ENCODE assay signal across 8 cellular contexts in genomic region chr5:317086-317811, GRCh38. TPM values are rescaled to one million over a fixed set of nuclear protein-coding genes. Genes with fewer than 3 reads are reported as not detected.
A peak's percentile ranks its signal among the peaks of the same experiment; 100 is the strongest.
DNase-seq lines count a peak whose midpoint lies in the region; ATAC-seq, FAIRE-seq and TF ChIP-seq lines count a peak whose summit lies in the region.

No MANE protein-coding gene starts in this region.

- H3K9me3 ChIP-seq in K562 (replicated peaks; ENCODE audit: control insufficient read depth, insufficient read depth, low read depth, low read length) (no peaks in the 10 kb centered on the region), left lung (no peaks in the 10 kb centered on the region), stomach (no peaks in the 10 kb centered on the region)

- no peak overlapping the region for H2AFZ ChIP-seq in K562 (ENCODE audit: low read depth, low read length)

- H3K27me3 ChIP-seq in K562 (ENCODE audit: control insufficient read depth in 2 of 2, insufficient read depth in 2 of 2, low read length in 2 of 2) (peaks cover 0 to 6% of the 10 kb centered on the region in 2 experiments; a peak in 1 of 5 replicates), left lung (peaks cover 34 to 41% of the 10 kb centered on the region in 2 donors), stomach (peaks cover 9 to 42% (median 40%) of the 10 kb centered on the region in 3 donors)

- TF ChIP-seq POLR2A in K562 (conservative IDR thresholded peaks at IDR 0.05) = 0 out of 2 replicates have a peak, but pooled peaks have one; percentile 30
- no peak for TF ChIP-seq POLR2A in stomach (IDR thresholded peaks at IDR 0.05)

- no TSS peak for BruUV-seq in K562 (replicated peaks; lab: Mats Ljungman, UMichigan)

- peak overlapping the region in 1 of 2 experiments; percentile 41; a peak in 1 of 4 replicates for H3K9ac ChIP-seq in K562 (ENCODE audit: insufficient read depth in 1 of 2, low read depth in 2 of 2, low read length in 2 of 2)

- peaks cover 16% of the 10 kb centered on the region for H4K20me1 ChIP-seq in K562 (replicated peaks; ENCODE audit: control insufficient read depth, insufficient read depth, low read length)

- peaks cover 39% of the 10 kb centered on the region; the same call in 2 of the 3 replicates for H3K36me3 ChIP-seq in K562 (ENCODE audit: control insufficient read depth, insufficient read depth, low read length)
- H3K36me3 ChIP-seq in left lung = peaks cover 0 to 50% of the 10 kb centered on the region in 2 donors
- H3K36me3 ChIP-seq in stomach = peaks cover 10 to 52% (median 51%) of the 10 kb centered on the region in 4 donors

- H3K9me1 ChIP-seq in K562 (ENCODE audit: control insufficient read depth, insufficient read depth, low read length) = no peaks in the 10 kb centered on the region

- peak; percentile 72 to 86 for TF ChIP-seq RAD21 in K562 (CRISPR knock-in tag; conservative IDR thresholded peaks at IDR 0.05 in 1 of 2, IDR thresholded peaks at IDR 0.05 in 1 of 2)

- peak; percentile 68 for ATAC-seq in GM21390 (IDR thresholded peaks at IDR 0.05; ENCODE audit: unreplicated experiment)
- peak; percentile 51 for ATAC-seq in HG03558 (IDR thresholded peaks at IDR 0.05; ENCODE audit: extremely low read depth, unreplicated experiment)
- ATAC-seq in K562 = peak; percentile 94
- peak; percentile 45 for ATAC-seq in left lung

- CTCF ChIA-PET in K562 (lab: Yijun Ruan, JAX; ENCODE audit: low intra/inter-chr PET ratio) = no interaction called here

- H3K4me2 ChIP-seq in K562 (ENCODE audit: insufficient read depth, low read length) = no peak overlapping the region

- TF ChIP-seq EP300 in K562 (IDR thresholded peaks at IDR 0.05; ENCODE audit: low read length) (no peak), stomach (IDR thresholded peaks at IDR 0.05) (no peak)

- POLR2A ChIA-PET in K562 (lab: Yijun Ruan, JAX) = interaction anchor here (0.6 to 1.0 kb wide), 5 partner anchors 35 to 571 kb away, joined by 3 to 5 read pairs (median 4); no protein-coding TSS in a partner anchor

- TF ChIP-seq CTCF in K562 (IDR thresholded peaks at IDR 0.05 in 2 of 3, conservative IDR thresholded peaks at IDR 0.05 in 1 of 3; ENCODE audit: insufficient read depth in 2 of 3, low read depth in 1 of 3, low read length in 3 of 3) (peak; percentile 88 to 90 (median 88)), left lung (IDR thresholded peaks at IDR 0.05) (peak in 1 of 2 donors; percentile 28), stomach (IDR thresholded peaks at IDR 0.05) (peak in 4 of 7 experiments; percentile 13 to 42 (median 29))

- FAIRE-seq in K562 (lab: Jason Lieb, UNC) = peak; percentile 65

- intact Hi-C loops in K562 (cut with micrococcal nuclease) = loop anchor here (1.0 kb wide), 1 partner anchor 114 kb away; no protein-coding TSS in a partner anchor
- intact Hi-C loops in left lung (cut with DNase I) = no loop called here
- intact Hi-C loops in stomach (cut with DNase I; ENCODE audit: low total_unique reads) = no loop called here

- in situ Hi-C loops in K562 (cut with MboI) = no loop called here

- DNase-seq in NCI-H1694 treated with DMSO at 0.1 percent for 48 hours (lab: John Stamatoyannopoulos, UW) (peak; percentile 57), NCI-H1694 (lab: John Stamatoyannopoulos, UW) (no peak), RKO (ENCODE audit: low spot score) (peak; percentile 48), K562 (ENCODE audit: extremely low read depth in 1 of 4, low spot score in 3 of 4) (peak; percentile 66 to 81 (median 74)), left lung (peak in 1 of 2 donors; percentile 77), stomach (no peak)

- no peaks in the 10 kb centered on the region for H3K79me2 ChIP-seq in K562 (ENCODE audit: control insufficient read depth, insufficient read depth, low read length)

- H3K27ac ChIP-seq in K562 (ENCODE audit: extremely low read depth, low read depth, low read length) (no peak overlapping the region), left lung (no peak overlapping the region), stomach (no peak overlapping the region)

- WGBS in K562 (ENCODE audit: insufficient coverage, low coverage, missing lambda C conversion rate) = 47% methylated on average over 18 of the region's 26 CpGs
- whole genome bisulfite sequencing in stomach, 5 donors = 50 to 59% (median 54%) methylated on average over 17 to 26 of the region's 26 CpGs

- H3K4me3 ChIP-seq in K562 = no peak overlapping the region
- no peak overlapping the region for H3K4me3 ChIP-seq in left lung
- no peak overlapping the region for H3K4me3 ChIP-seq in stomach

- peaks cover 0 to 49% of the 10 kb centered on the region in 2 experiments; a peak in 2 of 5 replicates for H3K4me1 ChIP-seq in K562 (replicated peaks in 1 of 2; ENCODE audit: control insufficient read depth in 2 of 2, insufficient read depth in 2 of 2, low read length in 2 of 2)
- peaks cover 13 to 21% of the 10 kb centered on the region in 2 donors for H3K4me1 ChIP-seq in left lung
- H3K4me1 ChIP-seq in stomach = peaks cover 20 to 34% (median 22%) of the 10 kb centered on the region in 4 donors

TF ChIP-seq in K562, 482 proteins besides CTCF, POLR2A, EP300 and RAD21 (continues in another document):
- TF ChIP-seq HDAC3 (IDR thresholded peaks at IDR 0.05; ENCODE audit: borderline replicate concordance, partially characterized antibody) (no peak), ZNF217 (CRISPR knock-in tag; IDR thresholded peaks at IDR 0.05) (no peak), ZNF561 (CRISPR knock-in tag; conservative IDR thresholded peaks at IDR 0.05) (no peak), ZZZ3 (IDR thresholded peaks at IDR 0.05) (no peak), CREB1 (IDR thresholded peaks at IDR 0.05) (no peak), CREB1 (CRISPR knock-in tag; IDR thresholded peaks at IDR 0.05) (no peak), HDAC6 (IDR thresholded peaks at IDR 0.05; ENCODE audit: low read depth, low read length) (no peak), CCNT2 (IDR thresholded peaks at IDR 0.05; ENCODE audit: borderline replicate concordance, extremely low read depth, insufficient read length, low read depth, low read length) (peak; percentile 23), ZNF551 (CRISPR knock-in tag; IDR thresholded peaks at IDR 0.05) (no peak), KDM2B (CRISPR knock-in tag; IDR thresholded peaks at IDR 0.05) (no peak), HDGF (IDR thresholded peaks at IDR 0.05) (no peak)
- TF ChIP-seq, protein P1, sequence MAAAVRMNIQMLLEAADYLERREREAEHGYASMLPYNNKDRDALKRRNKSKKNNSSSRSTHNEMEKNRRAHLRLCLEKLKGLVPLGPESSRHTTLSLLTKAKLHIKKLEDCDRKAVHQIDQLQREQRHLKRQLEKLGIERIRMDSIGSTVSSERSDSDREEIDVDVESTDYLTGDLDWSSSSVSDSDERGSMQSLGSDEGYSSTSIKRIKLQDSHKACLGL (CRISPR knock-in tag; IDR thresholded peaks at IDR 0.05; ENCODE audit: borderline replicate concordance, poor library complexity, severe bottlenecking) = no peak

RNA-seq across cellular contexts. Expression of gene AHRR, which starts 4.3 kb away (rescaled TPM):
- total RNA-seq in K562 (2011; cell fraction: chromatin; rRNA removed; ENCODE audit: low replicate concordance) = 2.8 and 5.5 TPM in 2 replicates
- 2.1 and 3.2 TPM in 2 replicates for total RNA-seq in K562 (2011; cell fraction: nucleolus; rRNA removed)
- 0.99 and 1.4 TPM in 2 replicates for total RNA-seq in K562 (2011; cell fraction: nucleoplasm; rRNA removed)
- total RNA-seq in K562 (2014; rRNA removed) = 0.82 and 1.1 TPM in 2 replicates
- 0.18 and 0.61 TPM in 2 replicates for total RNA-seq in K562 (2014; rRNA removed; fragmentation: Illumina TruSeq; extraction: Trizol)
- total RNA-seq in K562 (2015; rRNA removed; fragmentation: Illumina TruSeq; extraction: Trizol) = 1.2 TPM in 2 replicates
- 1.6 and 1.8 TPM in 2 replicates for total RNA-seq in K562 (2021)
- 0.68 and 1.3 TPM in 2 replicates for polyA plus RNA-seq in K562 (2011; rRNA removed)
- polyA plus RNA-seq in K562 (2011; cell fraction: cytosol; rRNA removed) = 0.88 and 1.8 TPM in 2 replicates
- 5.4 and 7.4 TPM in 2 replicates for polyA plus RNA-seq in K562 (2011; cell fraction: nucleus; rRNA removed)
- 1.6 and 4.2 TPM in 2 replicates for polyA plus RNA-seq in K562 (2012)
- polyA plus RNA-seq in K562 (2014; fragmentation: Illumina TruSeq; extraction: Trizol) = 0.43 and 0.72 TPM in 2 replicates
- under 1 TPM in 1 of 2 experiments, not detected in 1; 0.06 TPM for polyA plus RNA-seq in K562 (2014; fragmentation: Nextera tagmentation; extraction: Ambion mirVana)
- polyA plus RNA-seq in K562 (2014; rRNA removed) = 0.89 and 1.8 TPM in 2 replicates
- polyA minus RNA-seq in K562 (2011; rRNA and poly(A)+ RNA removed) = 0.15 and 0.91 TPM in 2 replicates
- polyA minus RNA-seq in K562 (2011; cell fraction: cytosol; rRNA and poly(A)+ RNA removed) = 0.76 and 1.3 TPM in 2 replicates
- polyA minus RNA-seq in K562 (2011; cell fraction: nucleus; rRNA and poly(A)+ RNA removed) = 2.3 and 2.9 TPM in 2 replicates
- total RNA-seq in left lung = 1 to 10 TPM in 1 of 2 donors, under 1 TPM in 1; 0.32 to 5.5 TPM
- 10 to 100 TPM in 1 of 5 donors, 1 to 10 TPM in 2, under 1 TPM in 1, not detected in 1; 0.92 to 47.8 (median 1.3) TPM for total RNA-seq in stomach
- 1 to 10 TPM in 1 of 3 donors, under 1 TPM in 2; 0.63 to 1.1 (median 0.93) TPM for polyA plus RNA-seq in stomach

RNA-seq across cellular contexts. Expression of gene PDCD6, which starts 45.8 kb away (rescaled TPM):
- 308 and 309 TPM in 2 replicates for total RNA-seq in K562 (2011; cell fraction: chromatin; rRNA removed; ENCODE audit: low replicate concordance)
- total RNA-seq in K562 (2011; cell fraction: nucleolus; rRNA removed) = 184 and 199 TPM in 2 replicates
- 242 and 272 TPM in 2 replicates for total RNA-seq in K562 (2011; cell fraction: nucleoplasm; rRNA removed)
- total RNA-seq in K562 (2014; rRNA removed) = 197 and 226 TPM in 2 replicates
- total RNA-seq in K562 (2014; rRNA removed; fragmentation: Illumina TruSeq; extraction: Trizol) = 196 and 217 TPM in 2 replicates
- 187 and 193 TPM in 2 replicates for total RNA-seq in K562 (2015; rRNA removed; fragmentation: Illumina TruSeq; extraction: Trizol)
- total RNA-seq in K562 (2021) = 148 and 156 TPM in 2 replicates
- polyA plus RNA-seq in K562 (2011; rRNA removed) = 350 and 487 TPM in 2 replicates
- polyA plus RNA-seq in K562 (2011; cell fraction: cytosol; rRNA removed) = 426 and 451 TPM in 2 replicates
- 307 and 341 TPM in 2 replicates for polyA plus RNA-seq in K562 (2011; cell fraction: nucleus; rRNA removed)
- polyA plus RNA-seq in K562 (2012) = 174 and 212 TPM in 2 replicates
- 192 and 199 TPM in 2 replicates for polyA plus RNA-seq in K562 (2014; fragmentation: Illumina TruSeq; extraction: Trizol)
- 10 to 100 TPM; 36.4 to 50.0 TPM for polyA plus RNA-seq in K562 (2014; fragmentation: Nextera tagmentation; extraction: Ambion mirVana)
- 231 and 257 TPM in 2 replicates for polyA plus RNA-seq in K562 (2014; rRNA removed)
- 195 and 295 TPM in 2 replicates for polyA minus RNA-seq in K562 (2011; rRNA and poly(A)+ RNA removed)
- 84.1 and 88.1 TPM in 2 replicates for polyA minus RNA-seq in K562 (2011; cell fraction: cytosol; rRNA and poly(A)+ RNA removed)
- polyA minus RNA-seq in K562 (2011; cell fraction: nucleus; rRNA and poly(A)+ RNA removed) = 71.5 and 88.4 TPM in 2 replicates
- total RNA-seq in left lung = 10 to 100 TPM; 80.2 to 85.3 TPM
- total RNA-seq in stomach = 100 to 1,000 TPM in 1 of 5 donors, 10 to 100 TPM in 4; 58.5 to 105 (median 72.3) TPM
- 100 to 1,000 TPM; 108 to 119 (median 117) TPM for polyA plus RNA-seq in stomach

Comparison
In these comparisons a context has a peak if more than half of its experiments do, and no peak if none do; other contexts are left out.
1. DNase-seq: peak in NCI-H1694 treated with DMSO at 0.1 percent for 48 hours (single experiment), RKO (single experiment) and K562 (4 of 4); none in NCI-H1694 (single experiment) and stomach (single experiment).
2. Peak in every context shown above with its lines, with median percentiles within 50 percentile points of each other: ATAC-seq.